In genomic region chr14:94904636-94905035, GRCh38 we compare ENCODE assay signal across 20 cellular contexts.
DNase-seq lines count a peak whose midpoint lies in the region; ATAC-seq and TF ChIP-seq lines count a peak whose summit lies in the region.
"Had no signal": no experiment of that assay in that cellular context is flagged by ENCODE, and none has a peak within 500 bp of the region (broad histone marks: within the 10 kb centered on the region; RNA-seq: fewer than 3 reads in every experiment).

No MANE protein-coding gene starts in this region.

- H3K9me3 ChIP-seq in HUES48 (ENCODE audit: control insufficient read depth, insufficient read depth, low read length) (no peaks in the 10 kb centered on the region), colonic mucosa (no peaks in the 10 kb centered on the region)

- H3K27me3 ChIP-seq in HUES48 (ENCODE audit: control insufficient read depth, insufficient read depth, low read length) (peaks cover 31% of the 10 kb centered on the region), colonic mucosa (no peaks in the 10 kb centered on the region)

- H3K36me3 ChIP-seq in HUES48 (ENCODE audit: control insufficient read depth, insufficient read depth, low read length) (no peaks in the 10 kb centered on the region), colonic mucosa (no peaks in the 10 kb centered on the region)

- TF ChIP-seq CTCF in AG10803 (conservative IDR thresholded peaks at IDR 0.05; ENCODE audit: low read length) (no peak), choroid plexus epithelial cell (conservative IDR thresholded peaks at IDR 0.05; ENCODE audit: low read depth, low read length) (no peak), colonic mucosa (IDR thresholded peaks at IDR 0.05) (no peak)

- no peak for ATAC-seq in GM19455 (IDR thresholded peaks at IDR 0.05; ENCODE audit: unreplicated experiment)
- ATAC-seq in HG03039 (IDR thresholded peaks at IDR 0.05; ENCODE audit: unreplicated experiment), result no peak
- ATAC-seq in HG03097 (IDR thresholded peaks at IDR 0.05; ENCODE audit: low FRiP score, unreplicated experiment), result no peak
- ATAC-seq: naive thymus-derived CD8-positive, alpha-beta T cell; T-cell had no signal

- intact Hi-C loops in colonic mucosa (cut with DNase I), result no loop called here

- H3K27ac ChIP-seq in HUES48 (ENCODE audit: low read depth, low read length) (peak overlapping the region; percentile 46), colonic mucosa (no peak overlapping the region)
- H3K27ac ChIP-seq: RWPE1 had no signal

- H3K4me1 ChIP-seq in HUES48 (ENCODE audit: control insufficient read depth, insufficient read depth, low read length), result peaks cover 5% of the 10 kb centered on the region; the same call in 1 of the 2 replicates
- H3K4me1 ChIP-seq in colonic mucosa, result no peaks in the 10 kb centered on the region

- H3K4me3 ChIP-seq in AG10803 (ENCODE audit: low read length) (no peak overlapping the region), HUES48 (ENCODE audit: low read depth, low read length) (no peak overlapping the region), choroid plexus epithelial cell (ENCODE audit: low read depth, low read length) (no peak overlapping the region), colonic mucosa (no peak overlapping the region)

- peak; percentile 92 for DNase-seq in AG10803 (ENCODE audit: low read depth)
- peak; percentile 75 for DNase-seq in choroid plexus epithelial cell (ENCODE audit: low read depth)
- peak; percentile 22 for DNase-seq in kidney glomerular epithelial cell (lab: John Stamatoyannopoulos, UW)
- no peak for DNase-seq in colonic mucosa
- DNase-seq: activated CD4-positive, alpha-beta memory T cell treated with anti-CD3 and anti-CD28 coated beads, Interleukin-2, amount 10 ng/mL, durations not matched to agents 7 days and 5 days; caudate nucleus; CD8-positive, alpha-beta memory T cell; DND-41; Kasumi-1; naive thymus-derived CD8-positive, alpha-beta T cell; NCI-H226; small intestine; stimulated activated CD4-positive, alpha-beta T cell treated with anti-CD3 and anti-CD28 coated beads, Interleukin-4, amount 100 ng/mL, for 4 hours; stimulated activated CD8-positive, alpha-beta memory T cell treated with anti-CD3 and anti-CD28 coated beads, Interleukin-4, amount 100 ng/mL, for 48 hours; T-cell had no signal

- H3K9ac ChIP-seq in HUES48 (ENCODE audit: low read depth, low read length), result no peak overlapping the region
- no peak overlapping the region for H3K9ac ChIP-seq in colonic mucosa (ENCODE audit: low read depth in 2 of 2, low read length in 2 of 2)
